14 cellular contexts compared by ENCODE assay signal in the genomic region with DNA sequence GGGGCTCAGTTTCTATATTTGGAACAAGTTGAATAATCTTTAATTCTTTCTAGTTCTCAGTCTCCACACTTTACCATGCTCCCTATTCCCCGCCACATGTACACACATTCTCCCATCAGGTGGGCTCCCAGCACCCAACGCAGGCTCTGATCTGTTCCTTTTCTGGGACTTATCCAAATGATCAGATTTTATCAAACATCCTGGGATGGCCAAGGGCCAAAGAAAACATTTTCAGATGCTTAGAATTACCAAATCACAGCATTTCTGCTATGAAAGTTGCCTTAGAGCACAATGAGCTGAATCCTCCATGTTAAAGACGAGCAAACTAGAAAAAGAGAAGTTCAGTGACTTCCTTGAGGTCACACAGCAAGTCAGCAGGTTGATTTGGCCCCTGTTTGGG.
DNase-seq lines count a peak whose midpoint lies in the region; ATAC-seq and TF ChIP-seq lines count a peak whose summit lies in the region.
"Had no signal": no experiment of that assay in that cellular context is flagged by ENCODE, and none has a peak within 500 bp of the region (broad histone marks: within the 10 kb centered on the region; RNA-seq: fewer than 3 reads in every experiment).

No MANE protein-coding gene starts in this region.

- intact Hi-C loops in lower lobe of right lung (cut with DNase I), result no loop called here

- H3K4me1 ChIP-seq in GM23338 (ENCODE audit: insufficient read depth), result no peaks in the 10 kb centered on the region
- H3K4me1 ChIP-seq in lower lobe of right lung, result no peaks in the 10 kb centered on the region
- H3K4me1 ChIP-seq: BLaER1 treated with 17β-estradiol and CSF1 and Interleukin-3, amounts not matched to agents 10 nM and 100 nM had no signal

- H3K36me3 ChIP-seq in GM23338 (ENCODE audit: insufficient read depth) (no peaks in the 10 kb centered on the region), lower lobe of right lung (no peaks in the 10 kb centered on the region)
- H3K36me3 ChIP-seq: BLaER1 treated with 17β-estradiol and CSF1 and Interleukin-3, amounts not matched to agents 10 nM and 100 nM had no signal

- H3K27me3 ChIP-seq in GM23338 (ENCODE audit: insufficient read depth) (no peaks in the 10 kb centered on the region), lower lobe of right lung (ENCODE audit: low read depth) (peaks cover 7% of the 10 kb centered on the region)
- H3K27me3 ChIP-seq: BLaER1 treated with 17β-estradiol and CSF1 and Interleukin-3, amounts not matched to agents 10 nM and 100 nM had no signal

- no peak overlapping the region for H3K27ac ChIP-seq in GM23338 (ENCODE audit: low read depth)
- no peak overlapping the region for H3K27ac ChIP-seq in lower lobe of right lung
- H3K27ac ChIP-seq: BLaER1 treated with 17β-estradiol and CSF1 and Interleukin-3, amounts not matched to agents 10 nM and 100 nM; GM23248 had no signal

- no peaks in the 10 kb centered on the region for H3K79me2 ChIP-seq in GM23338 (replicated peaks; ENCODE audit: insufficient read depth)

- H3K27ac Mint-ChIP-seq in GM23338, result 0 out of 2 replicates have a peak overlapping the region, but pooled peaks have one; percentile 65
- no peak overlapping the region for H3K27ac Mint-ChIP-seq in stimulated activated naive CD8-positive, alpha-beta T cell treated with anti-CD3 and anti-CD28 coated beads, Interleukin-15, amount 100 ng/mL, for 72 hours
- H3K27ac Mint-ChIP-seq: B cell; CD8-positive, alpha-beta T cell had no signal

- TF ChIP-seq CTCF in GM23338 (conservative IDR thresholded peaks at IDR 0.05; ENCODE audit: low read depth in 2 of 2), result no peak
- TF ChIP-seq CTCF in lower lobe of right lung (IDR thresholded peaks at IDR 0.05), result no peak

- no peak for DNase-seq in GM23338 (ENCODE audit: low spot score)
- peak; percentile 24 for DNase-seq in astrocyte of the hippocampus (ENCODE audit: low read depth, low spot score)
- DNase-seq in iris pigment epithelial cell (ENCODE audit: low read depth), result peak; percentile 50
- no peak for DNase-seq in NCI-H2081 treated with DMSO at 0.1 percent for 48 hours (lab: John Stamatoyannopoulos, UW)
- no peak for DNase-seq in stimulated activated naive CD8-positive, alpha-beta T cell treated with anti-CD3 and anti-CD28 coated beads, Interleukin-15, amount 100 ng/mL, for 72 hours
- no peak for DNase-seq in lower lobe of right lung
- DNase-seq: CD8-positive, alpha-beta T cell; DMS 273 treated with DMSO at 0.1 percent for 48 hours; DMS53; DND-41; GM23248; HCEC 1CT had no signal

- no peak overlapping the region for H2AFZ ChIP-seq in GM23338
- H2AFZ ChIP-seq: GM23248 had no signal

- no peak overlapping the region for H3K4me3 ChIP-seq in GM23338
- H3K4me3 ChIP-seq in lower lobe of right lung, result no peak overlapping the region
- H3K4me3 ChIP-seq: BLaER1 treated with 17β-estradiol and CSF1 and Interleukin-3, amounts not matched to agents 10 nM and 100 nM; GM23248 had no signal

- H3K9me3 ChIP-seq in lower lobe of right lung, result no peaks in the 10 kb centered on the region
- H3K9me3 ChIP-seq: BLaER1 treated with 17β-estradiol and CSF1 and Interleukin-3, amounts not matched to agents 10 nM and 100 nM had no signal

- no peaks in the 10 kb centered on the region for H3K9me3 Mint-ChIP-seq in GM23338
- no peaks in the 10 kb centered on the region for H3K9me3 Mint-ChIP-seq in stimulated activated naive CD8-positive, alpha-beta T cell treated with anti-CD3 and anti-CD28 coated beads, Interleukin-15, amount 100 ng/mL, for 72 hours
- H3K9me3 Mint-ChIP-seq: CD8-positive, alpha-beta T cell had no signal

- H3F3A ChIP-seq in GM23338 (replicated peaks; ENCODE audit: low read depth), result no peaks in the 10 kb centered on the region

- H3K4me2 ChIP-seq in GM23338, result no peak overlapping the region
- H3K4me2 ChIP-seq: BLaER1 treated with 17β-estradiol and CSF1 and Interleukin-3, amounts not matched to agents 10 nM and 100 nM had no signal

- H3K27me3 Mint-ChIP-seq in GM23338 (ENCODE audit: insufficient read depth, low read depth, poor library complexity), result no peaks in the 10 kb centered on the region
- peaks cover 60% of the 10 kb centered on the region for H3K27me3 Mint-ChIP-seq in stimulated activated naive CD8-positive, alpha-beta T cell treated with anti-CD3 and anti-CD28 coated beads, Interleukin-15, amount 100 ng/mL, for 72 hours

- no peaks in the 10 kb centered on the region for H3K9me2 ChIP-seq in GM23338 (ENCODE audit: insufficient read depth)

- no peak overlapping the region for H3K4me3 Mint-ChIP-seq in GM23338
- no peak overlapping the region for H3K4me3 Mint-ChIP-seq in stimulated activated naive CD8-positive, alpha-beta T cell treated with anti-CD3 and anti-CD28 coated beads, Interleukin-15, amount 100 ng/mL, for 72 hours
- H3K4me3 Mint-ChIP-seq: B cell; CD8-positive, alpha-beta T cell had no signal

- no peaks in the 10 kb centered on the region for H4K20me1 ChIP-seq in GM23338 (replicated peaks; ENCODE audit: insufficient read depth)
- H4K20me1 ChIP-seq: BLaER1 treated with 17β-estradiol and CSF1 and Interleukin-3, amounts not matched to agents 10 nM and 100 nM had no signal

- no peaks in the 10 kb centered on the region for H3K36me3 Mint-ChIP-seq in GM23338 (ENCODE audit: low read depth)
- H3K36me3 Mint-ChIP-seq: CD8-positive, alpha-beta T cell had no signal

- ATAC-seq in GM23338 (no peak), lower lobe of right lung (no peak)
- no peak for ATAC-seq in stimulated activated naive CD8-positive, alpha-beta T cell treated with anti-CD3 and anti-CD28 coated beads, Interleukin-15, amount 100 ng/mL, for 72 hours
- ATAC-seq: CD8-positive, alpha-beta T cell had no signal

- peaks cover 7% of the 10 kb centered on the region; the same call in 2 of the 3 replicates for H3K4me1 Mint-ChIP-seq in GM23338
- no peaks in the 10 kb centered on the region for H3K4me1 Mint-ChIP-seq in stimulated activated naive CD8-positive, alpha-beta T cell treated with anti-CD3 and anti-CD28 coated beads, Interleukin-15, amount 100 ng/mL, for 72 hours
- H3K4me1 Mint-ChIP-seq: B cell had no signal

TF ChIP-seq in GM23338, 12 proteins besides CTCF, POLR2A, EP300 and RAD21:
- TF ChIP-seq NANOG (IDR thresholded peaks at IDR 0.05; ENCODE audit: borderline replicate concordance), result no peak
- TF ChIP-seq, protein P1, sequence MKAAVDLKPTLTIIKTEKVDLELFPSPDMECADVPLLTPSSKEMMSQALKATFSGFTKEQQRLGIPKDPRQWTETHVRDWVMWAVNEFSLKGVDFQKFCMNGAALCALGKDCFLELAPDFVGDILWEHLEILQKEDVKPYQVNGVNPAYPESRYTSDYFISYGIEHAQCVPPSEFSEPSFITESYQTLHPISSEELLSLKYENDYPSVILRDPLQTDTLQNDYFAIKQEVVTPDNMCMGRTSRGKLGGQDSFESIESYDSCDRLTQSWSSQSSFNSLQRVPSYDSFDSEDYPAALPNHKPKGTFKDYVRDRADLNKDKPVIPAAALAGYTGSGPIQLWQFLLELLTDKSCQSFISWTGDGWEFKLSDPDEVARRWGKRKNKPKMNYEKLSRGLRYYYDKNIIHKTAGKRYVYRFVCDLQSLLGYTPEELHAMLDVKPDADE (IDR thresholded peaks at IDR 0.05), result no peak

Comparison
In these comparisons a context has a peak if more than half of its experiments do, and no peak if none do; other contexts are left out.
1. DNase-seq: peak in astrocyte of the hippocampus (single experiment) and iris pigment epithelial cell (single experiment); none in GM23338 (single experiment), NCI-H2081 treated with DMSO at 0.1 percent for 48 hours (single experiment), stimulated activated naive CD8-positive, alpha-beta T cell treated with anti-CD3 and anti-CD28 coated beads, Interleukin-15, amount 100 ng/mL, for 72 hours (0 of 2) and lower lobe of right lung (single experiment).